ENCODE assay signal across 20 cellular contexts in genomic region chr6:150710236-150710635, GRCh38.
"Had no signal": no experiment of that assay in that cellular context is flagged by ENCODE, and none has a peak within 500 bp of the region (broad histone marks: within the 10 kb centered on the region; RNA-seq: fewer than 3 reads in every experiment).

No MANE protein-coding gene starts in this region.

- H3K27me3 ChIP-seq: dorsolateral prefrontal cortex, esophagus muscularis mucosa, ovary, right lobe of liver had no signal

- DNase-seq: activated B cell treated with CpG ODN at 0.5 μM for 24 hours; activated CD4-positive, alpha-beta memory T cell treated with anti-CD3 and anti-CD28 coated beads, Interleukin-2, amount 10 ng/mL, durations not matched to agents 7 days and 5 days; activated CD4-positive, alpha-beta T cell treated with anti-CD3 and anti-CD28 coated beads for 4 hours; activated CD8-positive, alpha-beta memory T cell treated with anti-CD3 and anti-CD28 coated beads, Interleukin-2, amount 10 ng/mL, durations not matched to agents 7 days and 5 days; activated naive CD4-positive, alpha-beta T cell; activated naive CD8-positive, alpha-beta T cell treated with anti-CD3 and anti-CD28 coated beads for 36 hours; amniotic stem cell; caudate nucleus; dorsolateral prefrontal cortex; immature natural killer cell; kidney glomerular epithelial cell; naive thymus-derived CD8-positive, alpha-beta T cell; ovary; right lobe of liver; stimulated activated CD4-positive, alpha-beta T cell treated with anti-CD3 and anti-CD28 coated beads, Interleukin-4, amount 100 ng/mL, for 24 hours; T-cell had no signal

- H3K27ac ChIP-seq: dorsolateral prefrontal cortex, esophagus muscularis mucosa, ovary, right lobe of liver, thoracic aorta had no signal

- H3K36me3 ChIP-seq: esophagus muscularis mucosa, ovary, right lobe of liver, thoracic aorta had no signal

- H3K4me3 ChIP-seq: dorsolateral prefrontal cortex, esophagus muscularis mucosa, ovary, right lobe of liver, smooth muscle cell, thoracic aorta had no signal

- ATAC-seq: activated CD8-positive, alpha-beta memory T cell treated with anti-CD3 and anti-CD28 coated beads, Interleukin-2, amount 10 ng/mL, durations not matched to agents 7 days and 5 days; naive thymus-derived CD8-positive, alpha-beta T cell; right lobe of liver; stimulated activated effector memory CD8-positive, alpha-beta T cell treated with anti-CD3 and anti-CD28 coated beads, Interleukin-12 subunit alpha, Interleukin-12 subunit beta, amount 100 ng/mL, for 72 hours; T-cell had no signal

- H3K9me3 ChIP-seq: esophagus muscularis mucosa, ovary, right lobe of liver, thoracic aorta had no signal
